In the genomic region with DNA sequence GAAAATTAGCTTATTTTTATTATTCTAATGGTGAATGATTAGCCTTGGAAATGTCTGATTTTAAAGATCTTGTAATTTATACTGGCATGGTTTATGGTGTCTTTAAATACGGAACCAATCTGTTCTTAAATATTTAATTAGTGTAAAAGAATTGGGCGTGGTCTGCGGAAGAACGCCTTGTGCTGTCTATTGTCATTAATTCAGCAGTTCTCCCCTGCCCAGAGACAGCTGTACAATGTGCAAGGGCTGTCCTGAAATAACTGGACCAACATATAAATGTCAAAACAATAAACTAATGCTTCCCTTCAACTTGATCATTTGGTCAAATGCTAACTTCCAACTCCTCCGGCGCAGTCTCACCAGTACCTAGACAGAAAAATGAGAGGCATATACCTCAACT, we compare ENCODE assay signal across 14 cellular contexts.
DNase-seq lines count a peak whose midpoint lies in the region; TF ChIP-seq lines count a peak whose summit lies in the region.
"Had no signal": no experiment of that assay in that cellular context is flagged by ENCODE, and none has a peak within 500 bp of the region (broad histone marks: within the 10 kb centered on the region; RNA-seq: fewer than 3 reads in every experiment).

No MANE protein-coding gene starts in this region.

- H3K79me2 ChIP-seq in Karpas-422 (ENCODE audit: low read length) = no peaks in the 10 kb centered on the region

- H3K36me3 ChIP-seq in Karpas-422 (ENCODE audit: insufficient read depth, low read length) (no peaks in the 10 kb centered on the region; the same call in 1 of the 2 replicates), prostate gland (no peaks in the 10 kb centered on the region)
- H3K36me3 ChIP-seq: BE2C had no signal

- H3K9ac ChIP-seq in Karpas-422 (ENCODE audit: low read length) = no peak overlapping the region

- H3K9me3 ChIP-seq in Karpas-422 (ENCODE audit: low read length) = no peaks in the 10 kb centered on the region
- H3K9me3 ChIP-seq in prostate gland = no peaks in the 10 kb centered on the region
- H3K9me3 ChIP-seq: BE2C had no signal

- peaks cover 1% of the 10 kb centered on the region for H3K36me3 Mint-ChIP-seq in glutamatergic neuron (ENCODE audit: unreplicated experiment)

- H3K9me2 ChIP-seq in Karpas-422 (replicated peaks; ENCODE audit: insufficient read depth, low read length) = no peaks in the 10 kb centered on the region

- DNase-seq in Karpas-422 (peak; percentile 40), fibroblast of villous mesenchyme (ENCODE audit: low read depth) (peak; percentile 36), prostate gland (ENCODE audit: low spot score) (peak; percentile 57), NCI-H146 (lab: John Stamatoyannopoulos, UW) (no peak), glutamatergic neuron (no peak), NCI-H1694 (lab: John Stamatoyannopoulos, UW) (no peak)
- DNase-seq: ACHN; BE2C; C1 segment of cervical spinal cord; CD4-positive, alpha-beta T cell; DMS153; DMS79 treated with DMSO at 0.1 percent for 48 hours; H9 had no signal

- TF ChIP-seq POLR2A in prostate gland (IDR thresholded peaks at IDR 0.05) = no peak

- no peak overlapping the region for H2AFZ ChIP-seq in Karpas-422 (ENCODE audit: low read length)

- H3K4me3 ChIP-seq in Karpas-422 (ENCODE audit: low read length) (no peak overlapping the region), fibroblast of villous mesenchyme (ENCODE audit: low read depth, low read length) (no peak overlapping the region), prostate gland (no peak overlapping the region)
- H3K4me3 ChIP-seq: GM12878 had no signal

- peaks cover 3% of the 10 kb centered on the region for H3K4me1 Mint-ChIP-seq in glutamatergic neuron (ENCODE audit: low read depth, unreplicated experiment)
- H3K4me1 Mint-ChIP-seq: H9 had no signal

- peaks cover under 1% of the 10 kb centered on the region for H3K27me3 Mint-ChIP-seq in glutamatergic neuron (ENCODE audit: unreplicated experiment)

- 30% methylated on average over 6 of the region's 6 CpGs for WGBS in prostate gland

- no peak overlapping the region for H3K4me3 Mint-ChIP-seq in glutamatergic neuron (ENCODE audit: unreplicated experiment)
- H3K4me3 Mint-ChIP-seq: CD4-positive, alpha-beta T cell; H9 had no signal

- intact Hi-C loops in prostate gland (cut with DNase I) = no loop called here

- peaks cover 55% of the 10 kb centered on the region for H3K4me1 ChIP-seq in Karpas-422 (ENCODE audit: low read length)
- peaks cover 11% of the 10 kb centered on the region for H3K4me1 ChIP-seq in prostate gland (replicated peaks)
- H3K4me1 ChIP-seq: BE2C had no signal

- H3K4me2 ChIP-seq in Karpas-422 (ENCODE audit: low read depth, low read length, poor library complexity, severe bottlenecking) = no peak overlapping the region

- H3K27ac Mint-ChIP-seq in glutamatergic neuron (ENCODE audit: unreplicated experiment) = no peak overlapping the region
- H3K27ac Mint-ChIP-seq: CD4-positive, alpha-beta T cell; H9 had no signal

- TF ChIP-seq CTCF in fibroblast of villous mesenchyme (IDR thresholded peaks at IDR 0.05; ENCODE audit: insufficient read depth, low read depth, low read length) = no peak
- no peak for TF ChIP-seq CTCF in prostate gland (IDR thresholded peaks at IDR 0.05)
- TF ChIP-seq CTCF in glutamatergic neuron (IDR thresholded peaks at IDR 0.05; ENCODE audit: partially characterized antibody, unreplicated experiment) = no peak

- H3K27ac ChIP-seq in Karpas-422 (ENCODE audit: low read length) (no peak overlapping the region), prostate gland (peak overlapping the region; percentile 60 to 75)

- no peaks in the 10 kb centered on the region for H3K9me3 Mint-ChIP-seq in glutamatergic neuron (ENCODE audit: unreplicated experiment)
- H3K9me3 Mint-ChIP-seq: CD4-positive, alpha-beta T cell; H9 had no signal

- H4K20me1 ChIP-seq in Karpas-422 (ENCODE audit: insufficient read depth, low read depth, low read length) = no peaks in the 10 kb centered on the region

- no peaks in the 10 kb centered on the region for H3K27me3 ChIP-seq in Karpas-422 (ENCODE audit: low read length)
- no peaks in the 10 kb centered on the region for H3K27me3 ChIP-seq in prostate gland (replicated peaks; ENCODE audit: insufficient read depth)

Comparison
In these comparisons a context has a peak if more than half of its experiments do, and no peak if none do; other contexts are left out.
1. DNase-seq: peak in Karpas-422 (single experiment), fibroblast of villous mesenchyme (single experiment) and prostate gland (single experiment); none in NCI-H146 (single experiment), glutamatergic neuron (single experiment) and NCI-H1694 (single experiment).